Comparison of ENCODE assay signal across 9 cellular contexts in genomic region chr1:109090415-109091195, GRCh38. TPM values are rescaled to one million over a fixed set of nuclear protein-coding genes. Genes with fewer than 3 reads are reported as not detected.
DNase-seq lines count a peak whose midpoint lies in the region; ATAC-seq, FAIRE-seq and TF ChIP-seq lines count a peak whose summit lies in the region.
"Had no signal": no experiment of that assay in that cellular context is flagged by ENCODE, and none has a peak within 500 bp of the region (broad histone marks: within the 10 kb centered on the region; RNA-seq: fewer than 3 reads in every experiment).

TMEM167B (plus strand) TSS chr1:109090764; CDS start chr1:109090873, 109 bp downstream.

- POLR2A ChIA-PET in activated CD4-positive, alpha-beta T cell treated with anti-CD3 and anti-CD28 coated beads for 36 hours (lab: Charles Lee), result interaction anchor here (0.5 to 2.8 kb wide), 7 partner anchors 8 to 890 kb away, joined by 3 to 19 read pairs (median 3); partner anchors contain the start of genes HENMT1, SLC25A24 and TAF13

- peak within 1 kb of the TSS; percentile 84 for H3K27ac Mint-ChIP-seq in activated CD4-positive, alpha-beta T cell treated with anti-CD3 and anti-CD28 coated beads for 36 hours
- H3K27ac Mint-ChIP-seq in chondrocyte (ENCODE audit: unreplicated experiment), result peak within 1 kb of the TSS; percentile 97

- peak; percentile 91 for ATAC-seq in HG03442 (IDR thresholded peaks at IDR 0.05; ENCODE audit: unreplicated experiment)
- ATAC-seq in activated CD4-positive, alpha-beta T cell treated with anti-CD3 and anti-CD28 coated beads for 36 hours, result peak; percentile 88

- H3K27me3 Mint-ChIP-seq in activated CD4-positive, alpha-beta T cell treated with anti-CD3 and anti-CD28 coated beads for 36 hours, result no peaks in the 10 kb centered on the region
- no peaks in the 10 kb centered on the region for H3K27me3 Mint-ChIP-seq in chondrocyte (ENCODE audit: low read depth)

- no peaks in the 10 kb centered on the region for H3K9me3 Mint-ChIP-seq in activated CD4-positive, alpha-beta T cell treated with anti-CD3 and anti-CD28 coated beads for 36 hours (ENCODE audit: low read depth)
- H3K9me3 Mint-ChIP-seq in chondrocyte (ENCODE audit: low read depth), result no peaks in the 10 kb centered on the region

- H3K4me1 Mint-ChIP-seq in activated CD4-positive, alpha-beta T cell treated with anti-CD3 and anti-CD28 coated beads for 36 hours, result peaks cover 30% of the 10 kb centered on the region
- peaks cover 39% of the 10 kb centered on the region for H3K4me1 Mint-ChIP-seq in chondrocyte (ENCODE audit: low read depth)

- H3K4me3 Mint-ChIP-seq in activated CD4-positive, alpha-beta T cell treated with anti-CD3 and anti-CD28 coated beads for 36 hours, result peak within 1 kb of the TSS; percentile 85
- peak within 1 kb of the TSS; percentile 77 for H3K4me3 Mint-ChIP-seq in chondrocyte (ENCODE audit: unreplicated experiment)

- peak; percentile 77 for FAIRE-seq in GM19239 (lab: Jason Lieb, UNC)
- FAIRE-seq: colon had no signal

- peaks cover 31% of the 10 kb centered on the region for H3K36me3 Mint-ChIP-seq in activated CD4-positive, alpha-beta T cell treated with anti-CD3 and anti-CD28 coated beads for 36 hours (ENCODE audit: low read depth)
- H3K36me3 Mint-ChIP-seq in chondrocyte (ENCODE audit: low read depth), result peaks cover 13% of the 10 kb centered on the region

- DNase-seq in Ammon's horn (ENCODE audit: low spot score) (peak; percentile 96), GM19239 (ENCODE audit: insufficient read length, low spot score) (peak; percentile 60), NCI-H524 (lab: John Stamatoyannopoulos, UW) (peak; percentile 80 to 91), chondrocyte (ENCODE audit: low spot score) (peak; percentile 97), kidney tubule cell (ENCODE audit: low spot score) (peak; percentile 94)
- DNase-seq in activated CD4-positive, alpha-beta T cell treated with anti-CD3 and anti-CD28 coated beads for 36 hours, result peak; percentile 95
- peak; percentile 66 for DNase-seq in stimulated activated CD4-positive, alpha-beta T cell treated with anti-CD3 and anti-CD28 coated beads, Interleukin-1b, Interleukin-23, amount 100 ng/mL, for 1 hour (ENCODE audit: low read depth in 2 of 2)

- intact Hi-C loops in activated CD4-positive, alpha-beta T cell treated with anti-CD3 and anti-CD28 coated beads for 36 hours (cut with DNase I, micrococcal nuclease), result loop anchor here (1.0 to 10.0 kb wide), 17 partner anchors 10 to 457 kb away; partner anchors contain the start of genes PSMA5 (in 2 of the 2), STXBP3 (in 2 of the 2), TAF13 (in 2 of the 2) and WDR47 (in 2 of the 2)

- no peak for TF ChIP-seq CTCF in chondrocyte (IDR thresholded peaks at IDR 0.05)

- CTCF ChIA-PET in activated CD4-positive, alpha-beta T cell treated with anti-CD3 and anti-CD28 coated beads for 36 hours (lab: Charles Lee), result interaction anchor here (0.7 to 2.8 kb wide), 10 partner anchors 9 to 208 kb away, joined by 3 to 47 read pairs (median 3); partner anchors contain the start of genes TAF13 and WDR47

RNA-seq across cellular contexts. Expression of gene TMEM167B, which starts in this region (rescaled TPM):
- 10 to 100 TPM; 26.8 to 28.4 TPM for total RNA-seq in activated CD4-positive, alpha-beta T cell treated with anti-CD3 and anti-CD28 coated beads for 36 hours
- total RNA-seq in chondrocyte, result 37.2 to 40.3 TPM (median 38.4 TPM) in 3 replicates

Comparison
In these comparisons a context has a peak if more than half of its experiments do, and no peak if none do; other contexts are left out.
1. Peak in every context shown above with its lines: DNase-seq and ATAC-seq.